Comparison of ENCODE assay signal across 19 cellular contexts in the genomic region with DNA sequence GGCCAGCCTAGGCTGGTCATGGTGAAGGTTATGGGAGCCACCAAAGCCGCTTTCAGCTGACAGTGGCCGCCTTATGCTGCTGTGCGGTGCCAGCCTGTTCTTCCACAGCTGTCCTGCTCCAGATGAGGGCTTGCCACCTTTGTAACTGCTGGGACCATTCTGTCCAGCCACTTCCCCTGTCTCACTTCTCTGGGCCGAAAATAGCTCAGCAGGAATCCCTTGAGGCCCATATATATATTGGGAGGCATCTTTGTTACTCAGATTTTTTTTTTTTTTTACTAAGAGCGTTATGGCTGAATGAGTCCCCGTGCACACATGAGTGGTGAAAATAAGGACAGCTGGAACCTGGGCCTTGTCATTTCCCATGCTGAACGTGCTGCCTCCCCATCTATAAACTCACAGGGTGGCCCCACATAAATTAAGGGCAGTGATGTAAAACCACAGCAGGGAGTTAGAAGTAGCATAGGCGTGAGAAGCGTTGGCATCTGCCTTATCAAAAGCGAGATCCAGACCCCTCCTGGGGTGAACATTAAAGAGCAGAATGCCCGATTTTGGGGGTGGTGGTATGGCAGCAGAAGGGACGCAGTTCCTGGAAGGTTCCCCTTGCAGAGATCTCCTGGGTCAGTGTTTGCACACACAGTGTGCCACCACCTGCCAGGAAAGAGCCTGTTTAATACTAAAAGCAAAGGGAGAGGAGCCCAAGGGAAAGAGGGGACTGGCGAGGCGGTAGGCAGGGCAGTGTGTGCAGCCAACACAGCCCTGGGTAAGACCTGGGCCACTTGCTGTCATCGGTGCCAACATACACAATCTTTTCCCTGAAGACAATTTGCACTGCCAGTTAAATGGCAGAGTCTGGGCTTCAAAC. TPM values are rescaled to one million over a fixed set of nuclear protein-coding genes. Genes with fewer than 3 reads are reported as not detected.
A peak's percentile ranks its signal among the peaks of the same experiment; 100 is the strongest.
DNase-seq lines count a peak whose midpoint lies in the region; ATAC-seq, FAIRE-seq and TF ChIP-seq lines count a peak whose summit lies in the region.
"Had no signal": no experiment of that assay in that cellular context is flagged by ENCODE, and none has a peak within 500 bp of the region (broad histone marks: within the 10 kb centered on the region; RNA-seq: fewer than 3 reads in every experiment).

No MANE protein-coding gene starts in this region.

- FAIRE-seq in small intestine (lab: Jason Lieb, UNC), result no peak
- FAIRE-seq: RCC 7860 had no signal

- H3K27me3 Mint-ChIP-seq in MCF 10A (ENCODE audit: insufficient read depth, unreplicated experiment) (no peaks in the 10 kb centered on the region), endodermal cell (ENCODE audit: insufficient read depth) (no peaks in the 10 kb centered on the region)
- peaks cover 0 to 3% of the 10 kb centered on the region in 2 donors for H3K27me3 Mint-ChIP-seq in stimulated activated naive B cell treated with anti-CD40 and anti-IgM and Interleukin-4, amounts not matched to agents 10 μg/mL and 1 μg/mL and 100 μg/mL, for 72 hours

- H3K9ac ChIP-seq in endodermal cell (ENCODE audit: extremely low read depth, low read length, poor library complexity, severe bottlenecking), result no peak overlapping the region

- H3K36me3 Mint-ChIP-seq in MCF 10A (ENCODE audit: insufficient read depth, unreplicated experiment) (peaks cover 9% of the 10 kb centered on the region), endodermal cell (ENCODE audit: low read depth) (peaks cover 50% of the 10 kb centered on the region)
- no peaks in the 10 kb centered on the region for H3K36me3 Mint-ChIP-seq in stimulated activated naive B cell treated with anti-CD40 and anti-IgM and Interleukin-4, amounts not matched to agents 10 μg/mL and 1 μg/mL and 100 μg/mL, for 72 hours
- H3K36me3 Mint-ChIP-seq: CD14-positive monocyte had no signal

- TF ChIP-seq POLR2A in breast epithelium (IDR thresholded peaks at IDR 0.05), result no peak
- no peak for TF ChIP-seq POLR2A in NB4 (IDR thresholded peaks at IDR 0.05; ENCODE audit: extremely low read depth, insufficient read length)

- H3K4me3 Mint-ChIP-seq in MCF 10A (ENCODE audit: unreplicated experiment), result no peak overlapping the region
- no peak overlapping the region for H3K4me3 Mint-ChIP-seq in endodermal cell
- no peak overlapping the region for H3K4me3 Mint-ChIP-seq in stimulated activated naive B cell treated with anti-CD40 and anti-IgM and Interleukin-4, amounts not matched to agents 10 μg/mL and 1 μg/mL and 100 μg/mL, for 72 hours
- H3K4me3 Mint-ChIP-seq: CD14-positive monocyte, GM23338 had no signal

- H3K27ac ChIP-seq in breast epithelium (no peak overlapping the region), endodermal cell (ENCODE audit: low read depth, low read length) (no peak overlapping the region), small intestine (ENCODE audit: low read depth in 1 of 2, low read length in 1 of 2) (no peak overlapping the region)
- H3K27ac ChIP-seq: SJSA1 had no signal

- H3K27me3 ChIP-seq in breast epithelium, result no peaks in the 10 kb centered on the region
- no peaks in the 10 kb centered on the region for H3K27me3 ChIP-seq in endodermal cell (ENCODE audit: control insufficient read depth, insufficient read depth, low read length, poor library complexity, severe bottlenecking)
- no peaks in the 10 kb centered on the region for H3K27me3 ChIP-seq in small intestine (ENCODE audit: control insufficient read depth in 2 of 2, insufficient read depth in 2 of 2, low read length in 2 of 2)
- H3K27me3 ChIP-seq: SJSA1 had no signal

- TF ChIP-seq CTCF in MCF 10A (IDR thresholded peaks at IDR 0.05; ENCODE audit: unreplicated experiment), result no peak
- no peak for TF ChIP-seq CTCF in breast epithelium (IDR thresholded peaks at IDR 0.05)
- no peak for TF ChIP-seq CTCF in NB4 (IDR thresholded peaks at IDR 0.05; ENCODE audit: low read depth, low read length)
- no peak for TF ChIP-seq CTCF in endodermal cell (conservative IDR thresholded peaks at IDR 0.05)

- H3K9me3 ChIP-seq in breast epithelium (no peaks in the 10 kb centered on the region), endodermal cell (ENCODE audit: control insufficient read depth, low read length) (no peaks in the 10 kb centered on the region), small intestine (ENCODE audit: control insufficient read depth, low read depth) (no peaks in the 10 kb centered on the region)
- H3K9me3 ChIP-seq: SJSA1 had no signal

- peak; percentile 19 to 22 for ATAC-seq in stimulated activated naive B cell treated with anti-CD40 and anti-IgM and Interleukin-4, amounts not matched to agents 10 μg/mL and 1 μg/mL and 100 μg/mL, for 72 hours (replicated peaks)
- ATAC-seq in GM19324 (IDR thresholded peaks at IDR 0.05; ENCODE audit: low FRiP score, unreplicated experiment), result no peak
- ATAC-seq: GM23338 had no signal

- no peak overlapping the region for H3K4me3 ChIP-seq in breast epithelium
- H3K4me3 ChIP-seq in NB4 (ENCODE audit: low read depth, low read length), result no peak overlapping the region
- H3K4me3 ChIP-seq in endodermal cell (ENCODE audit: low read length), result no peak overlapping the region
- no peak overlapping the region for H3K4me3 ChIP-seq in small intestine (ENCODE audit: low read depth in 1 of 2, low read length in 2 of 2)
- H3K4me3 ChIP-seq: GM23338, SJSA1 had no signal

- WGBS in endodermal cell (ENCODE audit: insufficient coverage in 1 of 2, insufficient read length in 1 of 2), 2 experiments, result 91 to 93% methylated on average over 12 to 15 of the region's 15 CpGs
- WGBS in small intestine, 3 donors, result 84 to 95% (median 91%) methylated on average over 15 of the region's 15 CpGs

- BruUV-seq in MCF 10A (replicated peaks; lab: Mats Ljungman, UMichigan), result no TSS peak

- H3K36me3 ChIP-seq in breast epithelium (no peaks in the 10 kb centered on the region), endodermal cell (ENCODE audit: control insufficient read depth, insufficient read depth, low read length) (no peaks in the 10 kb centered on the region), small intestine (ENCODE audit: control insufficient read depth in 2 of 2, insufficient read depth in 2 of 2, low read length in 2 of 2) (peaks cover 0 to 9% of the 10 kb centered on the region in 2 donors)
- H3K36me3 ChIP-seq: SJSA1 had no signal

- H3K27ac Mint-ChIP-seq in MCF 10A (ENCODE audit: low read depth, unreplicated experiment) (peak overlapping the region; percentile 32), endodermal cell (peak overlapping the region; percentile 43)
- H3K27ac Mint-ChIP-seq in stimulated activated naive B cell treated with anti-CD40 and anti-IgM and Interleukin-4, amounts not matched to agents 10 μg/mL and 1 μg/mL and 100 μg/mL, for 72 hours, result peak overlapping the region; percentile 60
- H3K27ac Mint-ChIP-seq: CD14-positive monocyte, GM23338 had no signal

- POLR2A ChIA-PET in MCF 10A (lab: Yijun Ruan, JAX), result no interaction called here

- no peaks in the 10 kb centered on the region for H3K4me1 Mint-ChIP-seq in MCF 10A (ENCODE audit: insufficient read depth, unreplicated experiment)
- H3K4me1 Mint-ChIP-seq in endodermal cell, result no peaks in the 10 kb centered on the region
- H3K4me1 Mint-ChIP-seq in stimulated activated naive B cell treated with anti-CD40 and anti-IgM and Interleukin-4, amounts not matched to agents 10 μg/mL and 1 μg/mL and 100 μg/mL, for 72 hours, result peaks cover 14 to 23% of the 10 kb centered on the region in 2 donors
- H3K4me1 Mint-ChIP-seq: CD14-positive monocyte, GM23338 had no signal

- CTCF ChIA-PET in MCF 10A (lab: Yijun Ruan, JAX), result interaction anchor here (1.0 kb wide), 1 partner anchor 42 kb away, joined by 3 read pairs; no protein-coding TSS in a partner anchor

- H3K9me3 Mint-ChIP-seq in MCF 10A (ENCODE audit: unreplicated experiment) (no peaks in the 10 kb centered on the region), endodermal cell (no peaks in the 10 kb centered on the region)
- H3K9me3 Mint-ChIP-seq in stimulated activated naive B cell treated with anti-CD40 and anti-IgM and Interleukin-4, amounts not matched to agents 10 μg/mL and 1 μg/mL and 100 μg/mL, for 72 hours, result no peaks in the 10 kb centered on the region
- H3K9me3 Mint-ChIP-seq: GM23338 had no signal

- intact Hi-C loops in MCF 10A (cut with micrococcal nuclease) (no loop called here), breast epithelium (cut with DNase I; ENCODE audit: low total_unique reads) (no loop called here)

- DNase-seq in MCF 10A (ENCODE audit: unreplicated experiment), result no peak
- no peak for DNase-seq in breast epithelium (ENCODE audit: low spot score in 2 of 2)
- DNase-seq in NB4 (ENCODE audit: low read depth), result peak; percentile 68
- DNase-seq in endodermal cell, result peak; percentile 41
- DNase-seq in stimulated activated naive B cell treated with anti-CD40 and anti-IgM and Interleukin-4, amounts not matched to agents 10 μg/mL and 1 μg/mL and 100 μg/mL, for 72 hours, result no peak
- no peak for DNase-seq in AML-193 (lab: John Stamatoyannopoulos, UW)
- no peak for DNase-seq in small intestine
- DNase-seq: 8988T, HCEC 1CT, KG1, NCI-H1436, NCI-H2029 treated with DMSO at 0.1 percent for 48 hours, NCI-H226, NCI-H524 treated with DMSO at 0.1 percent for 48 hours had no signal

- H3K4me1 ChIP-seq in breast epithelium (no peaks in the 10 kb centered on the region), endodermal cell (ENCODE audit: control insufficient read depth, insufficient read depth, low read length) (no peaks in the 10 kb centered on the region), small intestine (ENCODE audit: control insufficient read depth in 2 of 2, insufficient read depth in 1 of 2, low read depth in 1 of 2, low read length in 1 of 2) (no peaks in the 10 kb centered on the region)
- H3K4me1 ChIP-seq: SJSA1 had no signal

RNA-seq across cellular contexts. Expression of a gene that starts 57.8 kb away (rescaled TPM):
- total RNA-seq in MCF 10A (2022) (1.9 and 3.2 TPM in 2 replicates), breast epithelium (1 to 10 TPM in 2 of 3 donors, under 1 TPM in 1; 0.32 to 6.1 (median 3.9) TPM), endodermal cell (10 to 100 TPM in 1 of 2 donors, 1 to 10 TPM in 1; 8.6 to 12.6 TPM)
- polyA plus RNA-seq in endodermal cell (2013, experiment 1 of 2), result 1.8 TPM
- 1.9 TPM for polyA plus RNA-seq in endodermal cell (2013, experiment 2 of 2)
- 10 to 100 TPM in 2 of 3 donors, 1 to 10 TPM in 1; 5.8 to 16.1 (median 10.8) TPM for polyA plus RNA-seq in small intestine

Comparison
In these comparisons a context has a peak if more than half of its experiments do, and no peak if none do; other contexts are left out.
1. DNase-seq: peak in NB4 (single experiment) and endodermal cell (single experiment); none in MCF 10A (single experiment), breast epithelium (0 of 2), stimulated activated naive B cell treated with anti-CD40 and anti-IgM and Interleukin-4, amounts not matched to agents 10 μg/mL and 1 μg/mL and 100 μg/mL, for 72 hours (single experiment), AML-193 (0 of 2) and small intestine (single experiment).
2. Peak in every context shown above with its lines, with median percentiles within 50 percentile points of each other: H3K27ac Mint-ChIP-seq.